1 cellular context compared by ENCODE assay signal in the genomic region with DNA sequence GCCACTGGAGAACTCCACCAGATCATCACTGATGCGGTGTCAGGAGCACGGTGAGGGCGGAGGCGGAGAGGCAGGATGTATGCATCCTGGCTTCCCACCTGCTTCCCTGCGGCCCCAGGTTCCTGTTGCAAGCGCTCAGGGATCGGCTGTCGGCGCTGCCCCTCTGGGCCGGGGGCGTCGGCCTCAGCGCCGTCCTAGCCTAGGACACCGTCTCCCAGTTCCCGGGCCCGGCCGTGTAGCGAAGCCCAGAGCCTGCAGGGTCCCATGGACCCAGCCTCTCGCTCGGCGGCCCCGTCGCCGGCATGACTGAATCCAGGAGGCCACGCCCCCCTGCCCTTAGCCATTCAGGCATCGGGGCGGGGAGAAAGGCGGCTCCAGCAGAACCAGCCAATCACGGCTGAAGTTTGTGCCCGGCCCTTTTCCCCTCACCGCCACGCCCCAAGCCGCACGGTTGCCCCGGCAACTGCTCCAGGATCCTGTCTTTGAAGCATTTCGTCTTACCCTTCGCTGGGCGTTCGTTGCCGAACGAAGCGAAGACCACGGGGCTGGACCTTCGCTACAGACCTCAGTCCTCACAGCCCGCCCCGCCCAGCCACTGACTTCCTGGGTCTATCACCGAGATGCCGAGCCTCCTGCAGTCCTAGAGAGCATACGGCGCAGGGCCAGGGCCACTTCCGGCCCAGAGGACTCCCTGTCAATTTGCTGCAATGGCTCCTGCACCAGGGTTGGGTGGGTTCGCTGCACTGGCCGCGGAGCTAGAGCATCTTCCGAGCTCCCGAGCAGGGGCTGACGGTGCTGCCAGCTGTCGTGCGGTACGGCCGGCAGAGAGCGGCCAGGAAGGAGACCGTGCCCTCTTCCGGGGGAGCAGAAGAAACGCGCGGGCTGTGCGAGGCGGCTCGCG.
TF ChIP-seq lines count a peak whose summit lies in the region.

No MANE protein-coding gene starts in this region.

TF ChIP-seq in HepG2, 621 proteins besides CTCF, POLR2A, EP300 and RAD21 (continued from another document):
- TF ChIP-seq, protein P1, sequence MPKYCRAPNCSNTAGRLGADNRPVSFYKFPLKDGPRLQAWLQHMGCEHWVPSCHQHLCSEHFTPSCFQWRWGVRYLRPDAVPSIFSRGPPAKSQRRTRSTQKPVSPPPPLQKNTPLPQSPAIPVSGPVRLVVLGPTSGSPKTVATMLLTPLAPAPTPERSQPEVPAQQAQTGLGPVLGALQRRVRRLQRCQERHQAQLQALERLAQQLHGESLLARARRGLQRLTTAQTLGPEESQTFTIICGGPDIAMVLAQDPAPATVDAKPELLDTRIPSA (CRISPR knock-in tag; IDR thresholded peaks at IDR 0.05; ENCODE audit: borderline replicate concordance), result no peak
- TF ChIP-seq TGIF2 (CRISPR knock-in tag; IDR thresholded peaks at IDR 0.05), result no peak; the same call in 1 of the 2 replicates
- TF ChIP-seq ZNF550 (CRISPR knock-in tag; IDR thresholded peaks at IDR 0.05; ENCODE audit: borderline replicate concordance), result no peak
- no peak for TF ChIP-seq NKX3-1 (CRISPR knock-in tag; IDR thresholded peaks at IDR 0.05)
- TF ChIP-seq DMAP1 (CRISPR knock-in tag; IDR thresholded peaks at IDR 0.05), result 0 out of 2 replicates have a peak, but pooled peaks have one; percentile 32
- TF ChIP-seq, protein P2, sequence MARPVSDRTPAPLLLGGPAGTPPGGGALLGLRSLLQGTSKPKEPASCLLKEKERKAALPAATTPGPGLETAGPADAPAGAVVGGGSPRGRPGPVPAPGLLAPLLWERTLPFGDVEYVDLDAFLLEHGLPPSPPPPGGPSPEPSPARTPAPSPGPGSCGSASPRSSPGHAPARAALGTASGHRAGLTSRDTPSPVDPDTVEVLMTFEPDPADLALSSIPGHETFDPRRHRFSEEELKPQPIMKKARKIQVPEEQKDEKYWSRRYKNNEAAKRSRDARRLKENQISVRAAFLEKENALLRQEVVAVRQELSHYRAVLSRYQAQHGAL (CRISPR knock-in tag; IDR thresholded peaks at IDR 0.05; ENCODE audit: not compliant biosample characterization), result no peak
- TF ChIP-seq, protein P3, sequence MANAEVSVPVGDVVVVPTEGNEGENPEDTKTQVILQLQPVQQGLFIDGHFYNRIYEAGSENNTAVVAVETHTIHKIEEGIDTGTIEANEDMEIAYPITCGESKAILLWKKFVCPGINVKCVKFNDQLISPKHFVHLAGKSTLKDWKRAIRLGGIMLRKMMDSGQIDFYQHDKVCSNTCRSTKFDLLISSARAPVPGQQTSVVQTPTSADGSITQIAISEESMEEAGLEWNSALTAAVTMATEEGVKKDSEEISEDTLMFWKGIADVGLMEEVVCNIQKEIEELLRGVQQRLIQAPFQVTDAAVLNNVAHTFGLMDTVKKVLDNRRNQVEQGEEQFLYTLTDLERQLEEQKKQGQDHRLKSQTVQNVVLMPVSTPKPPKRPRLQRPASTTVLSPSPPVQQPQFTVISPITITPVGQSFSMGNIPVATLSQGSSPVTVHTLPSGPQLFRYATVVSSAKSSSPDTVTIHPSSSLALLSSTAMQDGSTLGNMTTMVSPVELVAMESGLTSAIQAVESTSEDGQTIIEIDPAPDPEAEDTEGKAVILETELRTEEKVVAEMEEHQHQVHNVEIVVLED (CRISPR knock-in tag; IDR thresholded peaks at IDR 0.05; ENCODE audit: borderline replicate concordance), result peak; percentile 64
- TF ChIP-seq MEIS2 (CRISPR knock-in tag; IDR thresholded peaks at IDR 0.05), result no peak
- TF ChIP-seq DPF2 (CRISPR knock-in tag; IDR thresholded peaks at IDR 0.05; ENCODE audit: borderline replicate concordance, low read depth), result no peak
- TF ChIP-seq ZNF782 (CRISPR knock-in tag; IDR thresholded peaks at IDR 0.05; ENCODE audit: borderline replicate concordance), result peak; percentile 23; the same call in 1 of the 2 replicates
- TF ChIP-seq BRF2 (CRISPR knock-in tag; IDR thresholded peaks at IDR 0.05), result no peak
- no peak for TF ChIP-seq ZNF367 (CRISPR knock-in tag; IDR thresholded peaks at IDR 0.05; ENCODE audit: borderline replicate concordance)
- no peak for TF ChIP-seq HOMEZ (CRISPR knock-in tag; IDR thresholded peaks at IDR 0.05; ENCODE audit: low read depth)
- no peak for TF ChIP-seq RNF219 (CRISPR knock-in tag; IDR thresholded peaks at IDR 0.05)
- TF ChIP-seq CENPT (CRISPR knock-in tag; IDR thresholded peaks at IDR 0.05; ENCODE audit: low read depth), result peak; percentile 63; the same call in 1 of the 2 replicates
- peak; percentile 39; the same call in 1 of the 2 replicates for TF ChIP-seq MED1 (CRISPR knock-in tag; IDR thresholded peaks at IDR 0.05)
- TF ChIP-seq ZNF556 (CRISPR knock-in tag; IDR thresholded peaks at IDR 0.05; ENCODE audit: borderline replicate concordance), result no peak
